ENCODE assay signal across 7 cellular contexts in genomic region chr6:196543-196942, GRCh38.
"Had no signal": no experiment of that assay in that cellular context is flagged by ENCODE, and none has a peak within 500 bp of the region (broad histone marks: within the 10 kb centered on the region; RNA-seq: fewer than 3 reads in every experiment).

No MANE protein-coding gene starts in this region.

- H3K27me3 Mint-ChIP-seq: activated CD8-positive, alpha-beta memory T cell treated with anti-CD3 and anti-CD28 coated beads, Interleukin-2, amount 10 ng/mL, durations not matched to agents 7 days and 5 days had no signal

- H3K36me3 Mint-ChIP-seq: activated naive CD4-positive, alpha-beta T cell treated with anti-CD3 and anti-CD28 coated beads, Interleukin-2, amount 10 ng/mL, durations not matched to agents 7 days and 5 days had no signal

- H3K4me3 ChIP-seq: heart left ventricle, thyroid gland had no signal

- H3K4me1 Mint-ChIP-seq: neural crest cell had no signal

- H3K36me3 ChIP-seq: brain microvascular endothelial cell, heart left ventricle, thyroid gland had no signal

- H3K9me3 Mint-ChIP-seq: activated naive CD4-positive, alpha-beta T cell treated with anti-CD3 and anti-CD28 coated beads, Interleukin-2, amount 10 ng/mL, durations not matched to agents 7 days and 5 days had no signal

- H3K9me3 ChIP-seq: heart left ventricle, thyroid gland had no signal

- H3K27me3 ChIP-seq: brain microvascular endothelial cell, heart left ventricle, thyroid gland had no signal

- DNase-seq: brain microvascular endothelial cell, T-helper 9 cell, thyroid gland had no signal

- H3K27ac ChIP-seq: brain microvascular endothelial cell had no signal

- H3K4me3 Mint-ChIP-seq: activated CD8-positive, alpha-beta memory T cell treated with anti-CD3 and anti-CD28 coated beads, Interleukin-2, amount 10 ng/mL, durations not matched to agents 7 days and 5 days; activated naive CD4-positive, alpha-beta T cell treated with anti-CD3 and anti-CD28 coated beads, Interleukin-2, amount 10 ng/mL, durations not matched to agents 7 days and 5 days; neural crest cell had no signal
